Comparison of ENCODE assay signal across 7 cellular contexts in genomic region chr21:46634966-46635323, GRCh38.
DNase-seq lines count a peak whose midpoint lies in the region; TF ChIP-seq lines count a peak whose summit lies in the region.

No MANE protein-coding gene starts in this region.

- peak overlapping the region; percentile 95 for H3K4me3 Mint-ChIP-seq in T-helper 1 cell treated with Interleukin-12 subunit alpha and Interleukin-12 subunit beta and Interleukin-4 antibody, amounts not matched to agents 30 μg/mL and 1 μg/mL, for 36 hours

- H3K9me3 Mint-ChIP-seq in T-helper 1 cell treated with Interleukin-12 subunit alpha and Interleukin-12 subunit beta and Interleukin-4 antibody, amounts not matched to agents 30 μg/mL and 1 μg/mL, for 36 hours, result no peaks in the 10 kb centered on the region

- no peaks in the 10 kb centered on the region for H3K36me3 ChIP-seq in tibial artery

- no peaks in the 10 kb centered on the region for H3K9me3 ChIP-seq in tibial artery

- peak overlapping the region; percentile 77 for H3K4me3 ChIP-seq in HFF-Myc (replicated peaks; ENCODE audit: low read depth, low read length)
- H3K4me3 ChIP-seq in epithelial cell of esophagus (ENCODE audit: low read length), result peak overlapping the region; percentile 87
- H3K4me3 ChIP-seq in tibial artery, result peak overlapping the region; percentile 82 to 90

- peak overlapping the region; percentile 97 to 98 for H3K27ac ChIP-seq in tibial artery

- peak overlapping the region; percentile 86 for H3K27ac Mint-ChIP-seq in T-helper 1 cell treated with Interleukin-12 subunit alpha and Interleukin-12 subunit beta and Interleukin-4 antibody, amounts not matched to agents 30 μg/mL and 1 μg/mL, for 36 hours

- intact Hi-C loops in tibial artery (cut with DNase I; ENCODE audit: low total_unique reads), result no loop called here

- peaks cover 5 to 43% (median 32%) of the 10 kb centered on the region in 4 donors for H3K4me1 ChIP-seq in tibial artery

- no peak for TF ChIP-seq CTCF in HFF-Myc (IDR thresholded peaks at IDR 0.05; ENCODE audit: low read depth, low read length, missing control alignments)
- peak; percentile 26 for TF ChIP-seq CTCF in epithelial cell of esophagus (IDR thresholded peaks at IDR 0.05; ENCODE audit: insufficient read depth, low read depth, low read length, missing control alignments)
- peak in 1 of 2 experiments; percentile 22 for TF ChIP-seq CTCF in tibial artery (IDR thresholded peaks at IDR 0.05)

- DNase-seq in GM04504 (ENCODE audit: low read depth) (peak; percentile 62), HFF-Myc (ENCODE audit: extremely low read depth, low read depth) (peak; percentile 66), NCI-H1694 (lab: John Stamatoyannopoulos, UW) (peak; percentile 82), epithelial cell of esophagus (ENCODE audit: low read depth) (peak; percentile 74), middle frontal gyrus (ENCODE audit: extremely low spot score, low spot score) (peak; percentile 51), tibial artery (peak in 1 of 2 donors; percentile 67)

- peaks cover 10% of the 10 kb centered on the region for H3K27me3 Mint-ChIP-seq in T-helper 1 cell treated with Interleukin-12 subunit alpha and Interleukin-12 subunit beta and Interleukin-4 antibody, amounts not matched to agents 30 μg/mL and 1 μg/mL, for 36 hours (ENCODE audit: low read depth)

- H3K27me3 ChIP-seq in tibial artery, result no peaks in the 10 kb centered on the region

- H3K4me1 Mint-ChIP-seq in T-helper 1 cell treated with Interleukin-12 subunit alpha and Interleukin-12 subunit beta and Interleukin-4 antibody, amounts not matched to agents 30 μg/mL and 1 μg/mL, for 36 hours (ENCODE audit: low read depth), result peaks cover 53% of the 10 kb centered on the region

- H3K36me3 Mint-ChIP-seq in T-helper 1 cell treated with Interleukin-12 subunit alpha and Interleukin-12 subunit beta and Interleukin-4 antibody, amounts not matched to agents 30 μg/mL and 1 μg/mL, for 36 hours (ENCODE audit: low read depth), result peaks cover 21% of the 10 kb centered on the region
